10 cellular contexts compared by ENCODE assay signal in the genomic region with DNA sequence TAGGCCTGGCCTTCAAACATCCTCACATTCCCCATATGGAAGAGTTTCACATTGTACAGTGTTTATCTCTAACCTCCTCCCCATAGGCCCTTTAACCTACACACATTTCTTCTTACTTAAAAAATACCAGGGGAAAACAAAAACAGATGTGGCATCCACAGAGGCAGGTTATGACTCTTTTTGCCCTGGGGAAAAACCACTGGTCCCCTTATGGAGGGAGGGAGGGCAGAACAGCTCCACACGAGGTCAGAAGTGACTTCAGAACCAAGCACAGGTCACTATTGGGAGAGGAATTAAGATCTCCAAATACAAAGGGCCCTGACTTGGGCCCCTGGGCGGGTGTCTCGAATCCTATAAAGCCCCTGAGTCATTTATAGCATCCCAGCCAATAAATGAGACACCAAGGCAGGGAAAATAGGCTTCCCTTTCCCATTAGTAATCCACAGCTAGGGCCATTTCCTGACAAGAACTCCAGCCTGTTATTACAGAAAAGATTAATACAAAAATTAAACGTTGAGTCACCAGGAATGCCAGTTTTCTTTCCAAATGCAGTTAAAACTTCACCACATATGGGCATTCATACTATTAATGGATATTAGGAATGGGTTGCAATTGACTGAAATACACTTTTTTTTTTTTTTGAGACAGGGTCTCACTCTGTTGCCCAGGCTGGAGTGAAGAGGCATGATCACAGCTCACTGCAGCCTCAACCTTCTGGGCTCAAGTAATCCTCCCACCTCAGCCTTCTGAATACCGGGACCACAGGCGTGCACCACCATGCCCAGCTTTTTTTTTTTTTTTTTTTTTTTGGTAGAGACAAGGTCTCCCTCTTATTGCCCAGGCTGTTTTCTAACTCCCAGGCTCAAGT.
DNase-seq lines count a peak whose midpoint lies in the region; ATAC-seq and TF ChIP-seq lines count a peak whose summit lies in the region.
"Had no signal": no experiment of that assay in that cellular context is flagged by ENCODE, and none has a peak within 500 bp of the region (broad histone marks: within the 10 kb centered on the region; RNA-seq: fewer than 3 reads in every experiment).

No MANE protein-coding gene starts in this region.

- H3K36me3 Mint-ChIP-seq in HFFc6 (ENCODE audit: low read depth) (peaks cover 6% of the 10 kb centered on the region; the same call in 1 of the 2 replicates), Calu3 (ENCODE audit: insufficient read depth, unreplicated experiment) (peaks cover 10% of the 10 kb centered on the region)

- H3K4me3 Mint-ChIP-seq in HFFc6 (peak overlapping the region; percentile 54), Calu3 (ENCODE audit: low read depth, unreplicated experiment) (no peak overlapping the region)

- POLR2A ChIA-PET in AG04450 (lab: Yijun Ruan, JAX) = interaction anchor here (0.7 to 1.1 kb wide), 2 partner anchors 19 to 30 kb away, joined by 4 read pairs; no protein-coding TSS in a partner anchor

- H3K27me3 ChIP-seq in AG04450 (ENCODE audit: control insufficient read depth, insufficient read depth, low read length) = no peaks in the 10 kb centered on the region

- H3K9me3 Mint-ChIP-seq in HFFc6 (no peaks in the 10 kb centered on the region), Calu3 (ENCODE audit: low read depth, unreplicated experiment) (no peaks in the 10 kb centered on the region)

- H3K4me3 ChIP-seq in AG04450 (ENCODE audit: low read depth, low read length) (no peak overlapping the region), astrocyte of the cerebellum (ENCODE audit: low read depth, low read length) (no peak overlapping the region)

- H3K27me3 Mint-ChIP-seq in HFFc6 (ENCODE audit: insufficient read depth) (no peaks in the 10 kb centered on the region; the same call in 1 of the 2 replicates), Calu3 (ENCODE audit: unreplicated experiment) (no peaks in the 10 kb centered on the region)

- BruUV-seq in Calu3 (replicated peaks; lab: Mats Ljungman, UMichigan) = no TSS peak

- TF ChIP-seq CTCF in AG04450 (IDR thresholded peaks at IDR 0.05; ENCODE audit: low read depth, low read length) (no peak), HFFc6 (IDR thresholded peaks at IDR 0.05) (no peak), astrocyte of the cerebellum (IDR thresholded peaks at IDR 0.05; ENCODE audit: low read depth, low read length, missing control alignments) (no peak), Calu3 (IDR thresholded peaks at IDR 0.05; ENCODE audit: unreplicated experiment) (no peak)

- in situ Hi-C loops in astrocyte of the cerebellum (cut with HindIII; ENCODE audit: low sequenced_read_pairs) = no loop called here

- CTCF ChIA-PET in AG04450 (lab: Charles Lee) (interaction anchor here (0.5 to 1.2 kb wide), 4 partner anchors 37 to 468 kb away, joined by 3 to 7 read pairs (median 5); no protein-coding TSS in a partner anchor), Calu3 (lab: Charles Lee) (interaction anchor here (0.6 to 1.4 kb wide), 10 partner anchors 11 to 400 kb away, joined by 3 to 5 read pairs (median 4); no protein-coding TSS in a partner anchor)

- intact Hi-C loops in Calu3 (cut with micrococcal nuclease; ENCODE audit: unreplicated experiment) = no loop called here

- H3K27ac ChIP-seq in AG04450 (ENCODE audit: low read depth, low read length) = peak overlapping the region; percentile 94

- no peak for ATAC-seq in HG02610 (IDR thresholded peaks at IDR 0.05; ENCODE audit: unreplicated experiment)

- H3K4me1 Mint-ChIP-seq in HFFc6 (ENCODE audit: low read depth) (peaks cover 37% of the 10 kb centered on the region), Calu3 (ENCODE audit: low read depth, unreplicated experiment) (peaks cover 11% of the 10 kb centered on the region)

- H3K27ac Mint-ChIP-seq in HFFc6 (peak overlapping the region; percentile 87), Calu3 (ENCODE audit: unreplicated experiment) (no peak overlapping the region)

- DNase-seq in AG04450 (ENCODE audit: low read depth, low spot score) (peak; percentile 68), HFFc6 (peak; percentile 94), astrocyte of the cerebellum (ENCODE audit: low read depth) (peak; percentile 68), iris pigment epithelial cell (ENCODE audit: low read depth) (peak; percentile 60), Calu3 (no peak)
- DNase-seq in activated CD4-positive, alpha-beta T cell treated with anti-CD3 and anti-CD28 coated beads for 48 hours = no peak
- no peak for DNase-seq in effector CD8-positive, alpha-beta T cell (lab: John Stamatoyannopoulos, UW)
- DNase-seq: cerebellar nuclear complex, NCI-H2029 had no signal

- H3K9me3 ChIP-seq in AG04450 (ENCODE audit: control insufficient read depth, insufficient read depth, low read length) = no peaks in the 10 kb centered on the region

Comparison
In these comparisons a context has a peak if more than half of its experiments do, and no peak if none do; other contexts are left out.
1. DNase-seq: peak in AG04450 (single experiment), HFFc6 (single experiment), astrocyte of the cerebellum (single experiment) and iris pigment epithelial cell (single experiment); none in Calu3 (single experiment), activated CD4-positive, alpha-beta T cell treated with anti-CD3 and anti-CD28 coated beads for 48 hours (single experiment) and effector CD8-positive, alpha-beta T cell (single experiment).